9 cellular contexts compared by ENCODE assay signal in the genomic region with DNA sequence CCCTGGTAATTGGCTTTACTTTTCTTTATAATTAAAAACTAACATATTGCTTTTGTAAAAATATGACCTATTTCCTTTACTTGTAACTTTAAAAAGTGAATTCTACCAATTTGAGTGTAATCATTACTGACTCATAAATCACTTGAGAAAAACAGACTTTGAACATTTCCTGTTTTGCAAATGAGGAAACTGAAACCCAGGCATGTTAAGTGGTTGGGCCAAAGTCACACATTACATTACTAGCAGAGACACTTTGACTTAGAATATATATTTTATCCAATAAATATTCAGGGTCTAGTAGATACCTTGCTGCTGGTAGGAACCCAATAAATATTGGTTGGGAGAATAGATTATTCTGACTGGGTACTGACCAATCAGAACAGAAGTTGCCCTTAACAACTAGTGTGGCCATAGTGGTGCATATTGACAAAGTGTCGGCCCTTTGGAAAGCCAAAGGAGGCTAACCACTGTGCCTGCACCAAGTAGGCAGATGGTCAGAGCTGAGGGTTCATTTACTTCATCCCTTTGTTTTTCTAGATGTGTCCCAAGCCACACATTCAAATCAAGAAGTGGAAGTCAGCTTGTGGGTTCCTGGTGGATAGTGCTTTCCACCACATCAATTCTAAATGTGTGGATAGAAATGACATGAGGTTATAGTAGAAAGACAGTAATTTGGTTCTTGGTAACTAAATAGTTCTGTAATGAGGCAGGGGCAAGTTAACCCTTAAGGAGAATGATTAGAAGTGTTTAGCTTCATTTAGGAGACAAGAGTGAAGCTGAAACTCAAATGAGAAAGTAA.
DNase-seq lines count a peak whose midpoint lies in the region; ATAC-seq and TF ChIP-seq lines count a peak whose summit lies in the region.
"Had no signal": no experiment of that assay in that cellular context is flagged by ENCODE, and none has a peak within 500 bp of the region (broad histone marks: within the 10 kb centered on the region; RNA-seq: fewer than 3 reads in every experiment).

No MANE protein-coding gene starts in this region.

- H3K36me3 ChIP-seq in lower lobe of right lung (no peaks in the 10 kb centered on the region), prostate gland (no peaks in the 10 kb centered on the region)
- H3K36me3 ChIP-seq: cardiac muscle cell had no signal

- H3K4me1 ChIP-seq in lower lobe of right lung (no peaks in the 10 kb centered on the region), prostate gland (replicated peaks) (no peaks in the 10 kb centered on the region)

- ATAC-seq in GM18858 (IDR thresholded peaks at IDR 0.05; ENCODE audit: unreplicated experiment) (peak; percentile 88), GM21723 (IDR thresholded peaks at IDR 0.05; ENCODE audit: unreplicated experiment) (peak; percentile 93), HG03575 (IDR thresholded peaks at IDR 0.05; ENCODE audit: extremely low read depth, insufficient number of reproducible peaks, low FRiP score, unreplicated experiment) (peak; percentile 81), lower lobe of right lung (peak; percentile 25 to 57)

- no peak for DNase-seq in lower lobe of right lung
- DNase-seq in caudate nucleus (lab: John Stamatoyannopoulos, UW): no peak
- no peak for DNase-seq in D341Med (ENCODE audit: low spot score)
- no peak for DNase-seq in prostate gland (ENCODE audit: low spot score)
- DNase-seq in NCI-H2196 (lab: John Stamatoyannopoulos, UW; ENCODE audit: unreplicated experiment): no peak

- H3K27me3 ChIP-seq in lower lobe of right lung (ENCODE audit: low read depth) (no peaks in the 10 kb centered on the region), prostate gland (replicated peaks; ENCODE audit: insufficient read depth) (no peaks in the 10 kb centered on the region)
- H3K27me3 ChIP-seq: cardiac muscle cell had no signal

- WGBS in prostate gland: 93% methylated on average over 1 of the region's 1 CpG

- H3K4me3 ChIP-seq in lower lobe of right lung (no peak overlapping the region), prostate gland (no peak overlapping the region)
- H3K4me3 ChIP-seq: cardiac muscle cell had no signal

- H3K27ac ChIP-seq in lower lobe of right lung (no peak overlapping the region), caudate nucleus (ENCODE audit: low read depth, low read length) (no peak overlapping the region), prostate gland (no peak overlapping the region)
- H3K27ac ChIP-seq: cardiac muscle cell had no signal

- H3K9me3 ChIP-seq in lower lobe of right lung (no peaks in the 10 kb centered on the region), prostate gland (no peaks in the 10 kb centered on the region)

- intact Hi-C loops in lower lobe of right lung (cut with DNase I): no loop called here
- intact Hi-C loops in prostate gland (cut with DNase I): no loop called here

- no peak for TF ChIP-seq POLR2A in prostate gland (IDR thresholded peaks at IDR 0.05)

- TF ChIP-seq CTCF in lower lobe of right lung (IDR thresholded peaks at IDR 0.05): no peak
- TF ChIP-seq CTCF in prostate gland (IDR thresholded peaks at IDR 0.05): no peak

Comparison
In these comparisons a context has a peak if more than half of its experiments do, and no peak if none do; other contexts are left out.
1. ATAC-seq: peak in every context shown above with its lines; median percentile 93 in GM21723; 88 in GM18858; 81 in HG03575; 41 in lower lobe of right lung.